24 cellular contexts compared by ENCODE assay signal in the genomic region with DNA sequence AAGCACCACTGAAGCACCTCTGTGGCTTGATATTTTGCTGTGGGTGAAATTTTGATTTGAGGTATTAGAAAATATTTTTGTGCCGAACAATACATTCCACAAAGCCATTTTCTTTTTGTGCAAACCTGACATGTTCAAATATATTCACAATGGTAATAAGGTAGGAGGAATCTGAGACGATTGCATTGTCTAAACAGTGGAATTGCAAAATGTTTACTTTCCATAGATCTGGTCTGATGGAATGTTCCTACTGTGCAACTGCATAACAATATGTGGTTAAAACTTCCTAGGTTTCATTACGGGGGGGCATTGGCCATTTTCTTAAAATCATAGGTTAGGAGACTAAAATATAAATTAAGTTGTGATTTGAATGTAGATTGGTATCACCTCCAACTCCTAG. TPM values are rescaled to one million over a fixed set of nuclear protein-coding genes. Genes with fewer than 3 reads are reported as not detected.
A peak's percentile ranks its signal among the peaks of the same experiment; 100 is the strongest.
DNase-seq lines count a peak whose midpoint lies in the region; ATAC-seq and TF ChIP-seq lines count a peak whose summit lies in the region.
"Had no signal": no experiment of that assay in that cellular context is flagged by ENCODE, and none has a peak within 500 bp of the region (broad histone marks: within the 10 kb centered on the region; RNA-seq: fewer than 3 reads in every experiment).

No MANE protein-coding gene starts in this region.

- H2AFZ ChIP-seq in mammary epithelial cell (ENCODE audit: low read depth, low read length), result no peak overlapping the region

- POLR2A ChIA-PET in MCF 10A (lab: Yijun Ruan, JAX), result no interaction called here

- H3K4me1 Mint-ChIP-seq in MCF 10A (ENCODE audit: insufficient read depth, unreplicated experiment), result peaks cover 13% of the 10 kb centered on the region

- H3K9me3 ChIP-seq in mammary epithelial cell (replicated peaks; ENCODE audit: insufficient read depth, low read length) (no peaks in the 10 kb centered on the region), left lung (peaks cover 0 to 3% of the 10 kb centered on the region in 2 donors), upper lobe of right lung (no peaks in the 10 kb centered on the region)

- no peak overlapping the region for H3K4me2 ChIP-seq in mammary epithelial cell (ENCODE audit: insufficient read depth, low read depth, low read length)

- no peaks in the 10 kb centered on the region for H3K27me3 Mint-ChIP-seq in MCF 10A (ENCODE audit: insufficient read depth, unreplicated experiment)
- H3K27me3 Mint-ChIP-seq: CD4-positive, CD25-positive, alpha-beta regulatory T cell had no signal

- dilution Hi-C loops in mammary epithelial cell (cut with HindIII; ENCODE audit: low sequenced_read_pairs), result no loop called here

- peak; percentile 27 for ATAC-seq in left lung
- no peak for ATAC-seq in upper lobe of right lung
- ATAC-seq: K562, PC-3 had no signal

- 94% methylated on average over 3 of the region's 3 CpGs for WGBS in mammary epithelial cell (ENCODE audit: low coverage, missing lambda C conversion rate)

- no peak overlapping the region for H3K9ac ChIP-seq in mammary epithelial cell (ENCODE audit: insufficient read depth, low read length)

- H3K4me3 ChIP-seq in mammary epithelial cell (replicated peaks in 1 of 3; ENCODE audit: insufficient read depth in 1 of 3, low read depth in 2 of 3, low read length in 3 of 3), result no peak overlapping the region
- H3K4me3 ChIP-seq in left lung, result no peak overlapping the region
- no peak overlapping the region for H3K4me3 ChIP-seq in upper lobe of right lung
- H3K4me3 ChIP-seq: K562 had no signal

- H3K36me3 ChIP-seq in mammary epithelial cell (ENCODE audit: insufficient read depth, low read length) (peaks cover 5% of the 10 kb centered on the region), left lung (peaks cover 0 to 25% of the 10 kb centered on the region in 2 donors), upper lobe of right lung (peaks cover 13% of the 10 kb centered on the region)

- intact Hi-C loops in MCF 10A (cut with micrococcal nuclease), result no loop called here
- intact Hi-C loops in mammary epithelial cell (cut with micrococcal nuclease), result no loop called here
- intact Hi-C loops in left lung (cut with DNase I), result no loop called here
- intact Hi-C loops in upper lobe of right lung (cut with DNase I), result no loop called here

- H3K27ac ChIP-seq in mammary epithelial cell (ENCODE audit: insufficient read depth, low read depth, low read length) (no peak overlapping the region), left lung (no peak overlapping the region), upper lobe of right lung (no peak overlapping the region)
- H3K27ac ChIP-seq: HL-60 had no signal

- H3K4me3 Mint-ChIP-seq in MCF 10A (ENCODE audit: unreplicated experiment), result no peak overlapping the region

- BruUV-seq in MCF 10A (replicated peaks; lab: Mats Ljungman, UMichigan), result no TSS peak
- BruUV-seq in mammary epithelial cell (replicated peaks; lab: Mats Ljungman, UMichigan), result no TSS peak

- H3K27me3 ChIP-seq in mammary epithelial cell (ENCODE audit: insufficient read depth, low read length) (no peaks in the 10 kb centered on the region), left lung (no peaks in the 10 kb centered on the region), upper lobe of right lung (no peaks in the 10 kb centered on the region)

- TF ChIP-seq CTCF in MCF 10A (IDR thresholded peaks at IDR 0.05; ENCODE audit: unreplicated experiment), result no peak
- no peak for TF ChIP-seq CTCF in mammary epithelial cell (conservative IDR thresholded peaks at IDR 0.05 in 1 of 2, IDR thresholded peaks at IDR 0.05 in 1 of 2; ENCODE audit: extremely low read depth in 1 of 2, insufficient read depth in 1 of 2, low read depth in 1 of 2, low read length in 2 of 2)
- no peak for TF ChIP-seq CTCF in left lung (IDR thresholded peaks at IDR 0.05)
- no peak for TF ChIP-seq CTCF in upper lobe of right lung (IDR thresholded peaks at IDR 0.05)

- H3K4me1 ChIP-seq in mammary epithelial cell (ENCODE audit: insufficient read depth, low read length) (no peaks in the 10 kb centered on the region), left lung (peaks cover 0 to 2% of the 10 kb centered on the region in 2 donors), upper lobe of right lung (no peaks in the 10 kb centered on the region)

- no peaks in the 10 kb centered on the region for H3K79me2 ChIP-seq in mammary epithelial cell (ENCODE audit: insufficient read depth, low read length)

- peaks cover 27% of the 10 kb centered on the region for H3K36me3 Mint-ChIP-seq in MCF 10A (ENCODE audit: insufficient read depth, unreplicated experiment)

- H4K20me1 ChIP-seq in mammary epithelial cell (ENCODE audit: insufficient read depth, low read length), result no peaks in the 10 kb centered on the region

- peak; percentile 33 for DNase-seq in MCF 10A (ENCODE audit: unreplicated experiment)
- no peak for DNase-seq in mammary epithelial cell
- DNase-seq in amniotic epithelial cell (ENCODE audit: low read depth), result peak; percentile 38
- no peak for DNase-seq in left lung
- no peak for DNase-seq in upper lobe of right lung
- DNase-seq in C1 segment of cervical spinal cord (lab: John Stamatoyannopoulos, UW), result no peak
- DNase-seq in HuH-7.5 (ENCODE audit: low spot score), result no peak
- DNase-seq: 8988T; CD4-positive, CD25-positive, alpha-beta regulatory T cell; H7; Kasumi-1; MV-4-11; NCI-H1105; NCI-H1436 treated with DMSO at 0.1 percent for 48 hours; NCI-H187 treated with DMSO at 0.1 percent for 48 hours; NCI-H2171 treated with DMSO at 0.1 percent for 48 hours; NCI-H345; NCI-H510A treated with DMSO at 0.1 percent for 48 hours; NCI-H774; NK-92 treated with Interleukin-12 subunit alpha and Interleukin-12 subunit beta, amount 100 ng/mL, for 24 hours; PC-3; Right ventricle myocardium superior had no signal

- CTCF ChIA-PET in MCF 10A (lab: Yijun Ruan, JAX) (no interaction called here), mammary epithelial cell (lab: Charles Lee; ENCODE audit: low non-redundant PET) (no interaction called here)

- no peaks in the 10 kb centered on the region for H3K9me3 Mint-ChIP-seq in MCF 10A (ENCODE audit: unreplicated experiment)

- in situ Hi-C loops in mammary epithelial cell (cut with MboI; ENCODE audit: low sequenced_read_pairs in 2 of 2), result no loop called here

- H3K27ac Mint-ChIP-seq in MCF 10A (ENCODE audit: low read depth, unreplicated experiment), result peak overlapping the region; percentile 43
- H3K27ac Mint-ChIP-seq: CD4-positive, CD25-positive, alpha-beta regulatory T cell had no signal

RNA-seq across cellular contexts. Expression of a gene that starts 42.7 kb away (rescaled TPM):
- total RNA-seq in MCF 10A (2022) (22.0 and 24.7 TPM in 2 replicates), mammary epithelial cell (10 to 100 TPM; 28.5 to 28.6 TPM), left lung (10 to 100 TPM; 30.3 to 34.5 TPM), upper lobe of right lung (37.2 TPM)
- 12.8 TPM for polyA plus RNA-seq in mammary epithelial cell
- 21.7 TPM for polyA minus RNA-seq in mammary epithelial cell

Comparison
In these comparisons a context has a peak if more than half of its experiments do, and no peak if none do; other contexts are left out.
1. DNase-seq: peak in MCF 10A (single experiment) and amniotic epithelial cell (single experiment); none in mammary epithelial cell (single experiment), left lung (0 of 2), upper lobe of right lung (single experiment), C1 segment of cervical spinal cord (0 of 14) and HuH-7.5 (single experiment).